ENCODE assay signal across 12 cellular contexts in the genomic region with DNA sequence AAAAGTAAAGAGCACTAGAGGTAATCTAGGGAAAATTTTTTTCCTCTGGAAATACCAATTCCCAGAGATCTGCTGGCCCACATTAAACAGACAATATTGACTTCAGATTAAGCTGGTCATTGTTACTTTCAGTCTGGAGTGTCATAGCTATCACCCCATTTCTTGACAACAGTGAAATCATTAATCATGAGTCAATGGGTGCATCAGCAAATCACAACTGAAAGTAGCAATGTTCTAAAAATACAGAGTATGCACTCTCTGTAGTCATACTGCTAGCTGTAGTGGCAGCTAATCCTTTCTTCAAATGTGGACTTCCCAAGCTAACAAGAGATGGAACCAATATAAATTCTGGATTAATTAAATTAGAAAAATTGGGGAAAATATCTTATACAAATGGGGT.
DNase-seq lines count a peak whose midpoint lies in the region; ATAC-seq, FAIRE-seq and TF ChIP-seq lines count a peak whose summit lies in the region.
"Had no signal": no experiment of that assay in that cellular context is flagged by ENCODE, and none has a peak within 500 bp of the region (broad histone marks: within the 10 kb centered on the region; RNA-seq: fewer than 3 reads in every experiment).

No MANE protein-coding gene starts in this region.

- H4K8ac ChIP-seq in trophoblast cell (ENCODE audit: low read depth, low read length), result no peak overlapping the region

- H4K20me1 ChIP-seq in GM23248 (ENCODE audit: insufficient read depth), result no peaks in the 10 kb centered on the region

- H3K27ac ChIP-seq in GM23248, result no peak overlapping the region
- H3K27ac ChIP-seq in trophoblast cell (ENCODE audit: low read depth, low read length), result no peak overlapping the region
- H3K27ac ChIP-seq: suprapubic skin had no signal

- H2AFZ ChIP-seq in GM23248 (no peak overlapping the region), trophoblast cell (ENCODE audit: insufficient read depth, low read length, poor library complexity) (no peak overlapping the region)

- no peak overlapping the region for H2BK120ac ChIP-seq in trophoblast cell (ENCODE audit: insufficient read depth, low read length, poor library complexity)

- no peak overlapping the region for H3K9ac ChIP-seq in GM23248
- no peak overlapping the region for H3K9ac ChIP-seq in trophoblast cell (ENCODE audit: low read length)

- H3K36me3 ChIP-seq in GM23248 (ENCODE audit: low read depth) (no peaks in the 10 kb centered on the region), trophoblast cell (ENCODE audit: control insufficient read depth in 1 of 2, insufficient read depth in 2 of 2, low read length in 2 of 2) (no peaks in the 10 kb centered on the region)
- H3K36me3 ChIP-seq: suprapubic skin had no signal

- H2BK5ac ChIP-seq in trophoblast cell (ENCODE audit: low read depth, low read length, poor library complexity), result no peak overlapping the region

- H3F3A ChIP-seq in GM23248 (ENCODE audit: insufficient read depth), result no peaks in the 10 kb centered on the region

- FAIRE-seq in GM12891 (lab: Jason Lieb, UNC) (peak; percentile 97), GM19239 (lab: Jason Lieb, UNC) (peak; percentile 93)

- no peak for DNase-seq in GM12891 (ENCODE audit: insufficient read length, low spot score)
- no peak for DNase-seq in GM19239 (ENCODE audit: insufficient read length, low spot score)
- DNase-seq in NCI-H774 (lab: John Stamatoyannopoulos, UW), result no peak
- no peak for DNase-seq in erythroblast (lab: John Stamatoyannopoulos, UW)
- DNase-seq in GM23248, result no peak
- no peak for DNase-seq in trophoblast cell
- DNase-seq: activated CD4-positive, alpha-beta T cell treated with anti-CD3 and anti-CD28 coated beads for 48 hours; NCI-H2029; stimulated activated CD4-positive, alpha-beta T cell treated with anti-CD3 and anti-CD28 coated beads, Interleukin-1b, Interleukin-23, amount 100 ng/mL, for 48 hours had no signal

- H3K4me1 ChIP-seq in GM23248 (ENCODE audit: insufficient read depth), result no peaks in the 10 kb centered on the region
- H3K4me1 ChIP-seq in trophoblast cell (ENCODE audit: control insufficient read depth in 1 of 2, insufficient read depth in 2 of 2, low read length in 2 of 2), result no peaks in the 10 kb centered on the region

- H2BK12ac ChIP-seq in trophoblast cell (ENCODE audit: low read length), result no peak overlapping the region

- H3K4me2 ChIP-seq in GM23248 (ENCODE audit: unreplicated experiment) (no peak overlapping the region), trophoblast cell (ENCODE audit: low read length) (no peak overlapping the region)

- no peaks in the 10 kb centered on the region for H3K9me2 ChIP-seq in GM23248 (ENCODE audit: insufficient read depth)

- H3K18ac ChIP-seq in trophoblast cell (ENCODE audit: low read length), result no peak overlapping the region

- H3K14ac ChIP-seq in trophoblast cell (ENCODE audit: low read length), result no peak overlapping the region

- H3K9me3 ChIP-seq in GM23248 (ENCODE audit: low read depth) (no peaks in the 10 kb centered on the region), trophoblast cell (ENCODE audit: insufficient read depth, low read depth, low read length) (no peaks in the 10 kb centered on the region)

- H2AK5ac ChIP-seq in trophoblast cell (ENCODE audit: low read length), result no peak overlapping the region

- H3K79me1 ChIP-seq in trophoblast cell (ENCODE audit: low read length), result no peaks in the 10 kb centered on the region

- H3K4me3 ChIP-seq in GM23248, result no peak overlapping the region
- no peak overlapping the region for H3K4me3 ChIP-seq in trophoblast cell (ENCODE audit: low read depth, low read length)
- H3K4me3 ChIP-seq: suprapubic skin had no signal

- no peak for TF ChIP-seq POLR2A in GM12891 (IDR thresholded peaks at IDR 0.05; ENCODE audit: low read depth, low read length)
- TF ChIP-seq POLR2A in erythroblast (IDR thresholded peaks at IDR 0.05; ENCODE audit: low read length), result no peak

- in situ Hi-C loops in GM23248 (cut with MboI), result no loop called here

- no peak overlapping the region for H4K91ac ChIP-seq in trophoblast cell (ENCODE audit: low read depth, low read length)

- no peak overlapping the region for H4K12ac ChIP-seq in trophoblast cell (ENCODE audit: low read depth, low read length)

- no peak overlapping the region for H3K23ac ChIP-seq in trophoblast cell (ENCODE audit: low read length)

- H3K27me3 ChIP-seq in GM23248 (replicated peaks; ENCODE audit: insufficient read depth) (no peaks in the 10 kb centered on the region), trophoblast cell (ENCODE audit: insufficient read depth, low read length) (no peaks in the 10 kb centered on the region)
- H3K27me3 ChIP-seq: suprapubic skin had no signal

- H3K4ac ChIP-seq in trophoblast cell (ENCODE audit: low read depth, low read length), result no peak overlapping the region

- H3K79me2 ChIP-seq in GM23248 (ENCODE audit: insufficient read depth) (no peaks in the 10 kb centered on the region), trophoblast cell (ENCODE audit: control insufficient read depth, insufficient read depth, low read length, poor library complexity) (no peaks in the 10 kb centered on the region)

- ATAC-seq in HG02642 (IDR thresholded peaks at IDR 0.05; ENCODE audit: poor library complexity, unreplicated experiment) (peak; percentile 96), HG03442 (IDR thresholded peaks at IDR 0.05; ENCODE audit: unreplicated experiment) (peak; percentile 94)

TF ChIP-seq in GM12891, 5 proteins besides CTCF, POLR2A, EP300 and RAD21:
- no peak for TF ChIP-seq POU2F2 (IDR thresholded peaks at IDR 0.05; ENCODE audit: low read depth, low read length)
